ENCODE assay signal across 1 cellular context in the genomic region with DNA sequence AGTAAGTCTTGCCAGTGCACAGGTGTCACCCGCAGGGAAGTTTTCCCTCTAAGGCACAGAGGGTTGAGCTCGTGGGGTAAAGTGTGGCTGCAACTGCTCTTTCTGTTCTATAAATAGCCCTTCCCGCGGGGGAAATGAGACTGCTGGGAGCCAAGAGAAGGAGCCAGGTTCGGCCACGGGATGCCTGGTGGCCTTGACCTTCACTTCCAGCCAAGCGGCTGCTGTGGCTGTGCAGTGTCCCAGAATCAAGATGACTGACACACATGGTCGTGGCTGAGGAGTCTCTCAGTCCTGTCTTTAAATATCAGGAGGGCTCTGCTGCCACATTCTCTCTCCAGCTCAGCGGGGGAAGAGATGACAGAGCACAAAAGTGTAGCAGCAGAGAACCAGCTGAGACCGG.
TF ChIP-seq lines count a peak whose summit lies in the region.

No MANE protein-coding gene starts in this region.

TF ChIP-seq in GM23338, 12 proteins besides CTCF, POLR2A, EP300 and RAD21 (continued from another document):
- TF ChIP-seq, protein P1, sequence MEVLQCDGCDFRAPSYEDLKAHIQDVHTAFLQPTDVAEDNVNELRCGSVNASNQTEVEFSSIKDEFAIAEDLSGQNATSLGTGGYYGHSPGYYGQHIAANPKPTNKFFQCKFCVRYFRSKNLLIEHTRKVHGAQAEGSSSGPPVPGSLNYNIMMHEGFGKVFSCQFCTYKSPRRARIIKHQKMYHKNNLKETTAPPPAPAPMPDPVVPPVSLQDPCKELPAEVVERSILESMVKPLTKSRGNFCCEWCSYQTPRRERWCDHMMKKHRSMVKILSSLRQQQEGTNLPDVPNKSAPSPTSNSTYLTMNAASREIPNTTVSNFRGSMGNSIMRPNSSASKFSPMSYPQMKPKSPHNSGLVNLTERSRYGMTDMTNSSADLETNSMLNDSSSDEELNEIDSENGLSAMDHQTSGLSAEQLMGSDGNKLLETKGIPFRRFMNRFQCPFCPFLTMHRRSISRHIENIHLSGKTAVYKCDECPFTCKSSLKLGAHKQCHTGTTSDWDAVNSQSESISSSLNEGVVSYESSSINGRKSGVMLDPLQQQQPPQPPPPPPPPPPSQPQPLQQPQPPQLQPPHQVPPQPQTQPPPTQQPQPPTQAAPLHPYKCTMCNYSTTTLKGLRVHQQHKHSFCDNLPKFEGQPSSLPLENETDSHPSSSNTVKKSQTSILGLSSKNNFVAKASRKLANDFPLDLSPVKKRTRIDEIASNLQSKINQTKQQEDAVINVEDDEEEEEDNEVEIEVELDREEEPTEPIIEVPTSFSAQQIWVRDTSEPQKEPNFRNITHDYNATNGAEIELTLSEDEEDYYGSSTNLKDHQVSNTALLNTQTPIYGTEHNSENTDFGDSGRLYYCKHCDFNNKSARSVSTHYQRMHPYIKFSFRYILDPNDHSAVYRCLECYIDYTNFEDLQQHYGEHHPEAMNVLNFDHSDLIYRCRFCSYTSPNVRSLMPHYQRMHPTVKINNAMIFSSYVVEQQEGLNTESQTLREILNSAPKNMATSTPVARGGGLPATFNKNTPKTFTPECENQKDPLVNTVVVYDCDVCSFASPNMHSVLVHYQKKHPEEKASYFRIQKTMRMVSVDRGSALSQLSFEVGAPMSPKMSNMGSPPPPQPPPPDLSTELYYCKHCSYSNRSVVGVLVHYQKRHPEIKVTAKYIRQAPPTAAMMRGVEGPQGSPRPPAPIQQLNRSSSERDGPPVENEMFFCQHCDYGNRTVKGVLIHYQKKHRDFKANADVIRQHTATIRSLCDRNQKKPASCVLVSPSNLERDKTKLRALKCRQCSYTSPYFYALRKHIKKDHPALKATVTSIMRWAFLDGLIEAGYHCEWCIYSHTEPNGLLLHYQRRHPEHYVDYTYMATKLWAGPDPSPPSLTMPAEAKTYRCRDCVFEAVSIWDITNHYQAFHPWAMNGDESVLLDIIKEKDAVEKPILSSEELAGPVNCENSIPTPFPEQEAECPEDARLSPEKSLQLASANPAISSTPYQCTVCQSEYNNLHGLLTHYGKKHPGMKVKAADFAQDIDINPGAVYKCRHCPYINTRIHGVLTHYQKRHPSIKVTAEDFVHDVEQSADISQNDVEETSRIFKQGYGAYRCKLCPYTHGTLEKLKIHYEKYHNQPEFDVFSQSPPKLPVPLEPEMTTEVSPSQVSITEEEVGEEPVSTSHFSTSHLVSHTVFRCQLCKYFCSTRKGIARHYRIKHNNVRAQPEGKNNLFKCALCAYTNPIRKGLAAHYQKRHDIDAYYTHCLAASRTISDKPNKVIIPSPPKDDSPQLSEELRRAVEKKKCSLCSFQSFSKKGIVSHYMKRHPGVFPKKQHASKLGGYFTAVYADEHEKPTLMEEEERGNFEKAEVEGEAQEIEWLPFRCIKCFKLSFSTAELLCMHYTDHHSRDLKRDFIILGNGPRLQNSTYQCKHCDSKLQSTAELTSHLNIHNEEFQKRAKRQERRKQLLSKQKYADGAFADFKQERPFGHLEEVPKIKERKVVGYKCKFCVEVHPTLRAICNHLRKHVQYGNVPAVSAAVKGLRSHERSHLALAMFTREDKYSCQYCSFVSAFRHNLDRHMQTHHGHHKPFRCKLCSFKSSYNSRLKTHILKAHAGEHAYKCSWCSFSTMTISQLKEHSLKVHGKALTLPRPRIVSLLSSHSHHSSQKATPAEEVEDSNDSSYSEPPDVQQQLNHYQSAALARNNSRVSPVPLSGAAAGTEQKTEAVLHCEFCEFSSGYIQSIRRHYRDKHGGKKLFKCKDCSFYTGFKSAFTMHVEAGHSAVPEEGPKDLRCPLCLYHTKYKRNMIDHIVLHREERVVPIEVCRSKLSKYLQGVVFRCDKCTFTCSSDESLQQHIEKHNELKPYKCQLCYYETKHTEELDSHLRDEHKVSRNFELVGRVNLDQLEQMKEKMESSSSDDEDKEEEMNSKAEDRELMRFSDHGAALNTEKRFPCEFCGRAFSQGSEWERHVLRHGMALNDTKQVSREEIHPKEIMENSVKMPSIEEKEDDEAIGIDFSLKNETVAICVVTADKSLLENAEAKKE (CRISPR knock-in tag; IDR thresholded peaks at IDR 0.05), result no peak
- TF ChIP-seq ETS1 (IDR thresholded peaks at IDR 0.05), result no peak
